Comparison of ENCODE assay signal across 12 cellular contexts in genomic region chr15:39438795-39439577, GRCh38.
DNase-seq lines count a peak whose midpoint lies in the region; ATAC-seq and TF ChIP-seq lines count a peak whose summit lies in the region.
"Had no signal": no experiment of that assay in that cellular context is flagged by ENCODE, and none has a peak within 500 bp of the region (broad histone marks: within the 10 kb centered on the region; RNA-seq: fewer than 3 reads in every experiment).

No MANE protein-coding gene starts in this region.

- H3K9me3 ChIP-seq in Panc1 (ENCODE audit: control insufficient read depth, insufficient read depth, low read depth, low read length) (no peaks in the 10 kb centered on the region), stomach (no peaks in the 10 kb centered on the region)
- H3K9me3 ChIP-seq: thyroid gland had no signal

- H3K27ac ChIP-seq in Panc1 (ENCODE audit: low read length) (no peak overlapping the region), stomach (no peak overlapping the region)
- H3K27ac ChIP-seq: thyroid gland had no signal

- peak; percentile 23 for TF ChIP-seq CTCF in Panc1 (IDR thresholded peaks at IDR 0.05)
- TF ChIP-seq CTCF in retinal pigment epithelial cell (conservative IDR thresholded peaks at IDR 0.05; ENCODE audit: low read depth, low read length): peak; percentile 33
- no peak for TF ChIP-seq CTCF in stomach (IDR thresholded peaks at IDR 0.05)

- no peak for TF ChIP-seq POLR2A in stomach (IDR thresholded peaks at IDR 0.05)

- TF ChIP-seq EP300 in stomach (IDR thresholded peaks at IDR 0.05): no peak

- CTCF ChIA-PET in Panc1 (lab: Charles Lee): no interaction called here

- DNase-seq in NCI-H82 (lab: John Stamatoyannopoulos, UW): peak; percentile 17
- DNase-seq in NCI-H82 treated with DMSO at 0.1 percent for 48 hours (lab: John Stamatoyannopoulos, UW; ENCODE audit: unreplicated experiment): no peak
- DNase-seq in Panc1 (ENCODE audit: low read depth, low spot score): no peak
- no peak for DNase-seq in left ventricle myocardium superior
- no peak for DNase-seq in retinal pigment epithelial cell (ENCODE audit: low read depth)
- no peak for DNase-seq in stimulated activated CD4-positive, alpha-beta T cell treated with anti-CD3 and anti-CD28 coated beads, Interleukin-4, amount 100 ng/mL, for 1 hour
- DNase-seq in GM19240 (ENCODE audit: insufficient read length, low spot score): no peak
- no peak for DNase-seq in stomach
- DNase-seq: activated CD8-positive, alpha-beta memory T cell treated with anti-CD3 and anti-CD28 coated beads, Interleukin-2, amount 50 U/mL, for 4 hours; NCI-H2227 treated with DMSO at 0.1 percent for 48 hours; SHP77 had no signal

- H3K27me3 ChIP-seq in Panc1 (ENCODE audit: control insufficient read depth, insufficient read depth, low read length) (no peaks in the 10 kb centered on the region), stomach (no peaks in the 10 kb centered on the region)
- H3K27me3 ChIP-seq: thyroid gland had no signal

- no peaks in the 10 kb centered on the region for H3K4me1 ChIP-seq in Panc1 (ENCODE audit: control insufficient read depth, insufficient read depth, low read length)
- H3K4me1 ChIP-seq in stomach: peaks cover 0 to 24% (median 12%) of the 10 kb centered on the region in 4 donors

- H3K4me3 ChIP-seq in Panc1 (ENCODE audit: low read depth in 2 of 2, low read length in 2 of 2): no peak overlapping the region
- no peak overlapping the region for H3K4me3 ChIP-seq in retinal pigment epithelial cell (ENCODE audit: low read length)
- no peak overlapping the region for H3K4me3 ChIP-seq in stomach
- H3K4me3 ChIP-seq: thyroid gland had no signal

- 81 to 87% (median 84%) methylated on average over 9 of the region's 9 CpGs for WGBS in stomach, 5 donors

- intact Hi-C loops in Panc1 (cut with micrococcal nuclease; ENCODE audit: unreplicated experiment) (no loop called here), left ventricle myocardium superior (cut with micrococcal nuclease) (no loop called here), stomach (cut with DNase I; ENCODE audit: low total_unique reads) (no loop called here)

- H3K36me3 ChIP-seq in Panc1 (ENCODE audit: control insufficient read depth, insufficient read depth, low read length): no peaks in the 10 kb centered on the region
- no peaks in the 10 kb centered on the region for H3K36me3 ChIP-seq in stomach
- H3K36me3 ChIP-seq: thyroid gland had no signal

- no peak for ATAC-seq in Panc1
- ATAC-seq in left ventricle myocardium superior: peak; percentile 7

- POLR2A ChIA-PET in Panc1 (lab: Charles Lee): no interaction called here

- in situ Hi-C loops in Panc1 (cut with HindIII; ENCODE audit: low pct_unique_long_range_greater_than_20kb, low sequenced_read_pairs): no loop called here

- no TSS peak for BruUV-seq in Panc1 (replicated peaks; lab: Mats Ljungman, UMichigan)

Comparison
In these comparisons a context has a peak if more than half of its experiments do, and no peak if none do; other contexts are left out.
1. CTCF ChIP-seq: peak in Panc1 (single experiment) and retinal pigment epithelial cell (single experiment); none in stomach (0 of 7).